18 cellular contexts compared by ENCODE assay signal in the genomic region with DNA sequence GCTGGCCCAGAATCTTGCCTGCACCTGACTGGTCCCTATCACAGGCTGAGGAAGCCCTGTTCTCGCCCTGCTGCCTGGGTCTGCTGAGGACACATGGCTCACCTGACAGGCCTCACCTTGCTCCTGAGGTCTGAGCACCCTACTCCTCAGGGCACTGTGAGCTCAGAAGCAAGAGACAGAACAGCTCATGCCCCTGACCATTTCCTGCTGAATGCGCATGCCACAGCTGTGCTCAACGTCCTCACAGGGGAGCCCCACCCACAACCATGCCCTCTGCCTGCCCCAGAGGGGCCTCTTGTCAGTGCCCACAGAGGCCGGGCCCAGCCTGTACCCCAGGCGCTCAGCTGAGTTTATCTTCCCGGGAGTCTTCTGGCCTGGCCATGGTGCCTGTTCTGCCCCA. TPM values are rescaled to one million over a fixed set of nuclear protein-coding genes. Genes with fewer than 3 reads are reported as not detected.
DNase-seq lines count a peak whose midpoint lies in the region; ATAC-seq and TF ChIP-seq lines count a peak whose summit lies in the region.
"Had no signal": no experiment of that assay in that cellular context is flagged by ENCODE, and none has a peak within 500 bp of the region (broad histone marks: within the 10 kb centered on the region; RNA-seq: fewer than 3 reads in every experiment).

No MANE protein-coding gene starts in this region.

- CTCF ChIA-PET in activated CD4-positive, alpha-beta T cell treated with anti-CD3 and anti-CD28 coated beads for 36 hours (lab: Charles Lee) = interaction anchor here (0.8 kb wide), 1 partner anchor 38 kb away, joined by 3 read pairs; no protein-coding TSS in a partner anchor

- no peaks in the 10 kb centered on the region for H3K9me3 ChIP-seq in spleen
- no peaks in the 10 kb centered on the region for H3K9me3 ChIP-seq in MG63
- H3K9me3 ChIP-seq: ascending aorta, sigmoid colon had no signal

- peak; percentile 44 for DNase-seq in activated CD4-positive, alpha-beta T cell treated with anti-CD3 and anti-CD28 coated beads for 36 hours
- DNase-seq in activated CD4-positive, alpha-beta T cell treated with anti-CD3 and anti-CD28 coated beads for 48 hours = no peak
- DNase-seq in NOMO-1 (lab: John Stamatoyannopoulos, UW; ENCODE audit: unreplicated experiment in 2 of 2) (peak; percentile 49 to 69), epithelial cell of prostate (ENCODE audit: low read depth, low spot score) (no peak), spleen (peak; percentile 88), MG63 (no peak), NCI-H2196 (lab: John Stamatoyannopoulos, UW; ENCODE audit: unreplicated experiment) (no peak), NCI-H1417 treated with DMSO at 0.1 percent for 48 hours (lab: John Stamatoyannopoulos, UW) (no peak)
- DNase-seq: 8988T; activated CD4-positive, alpha-beta T cell treated with anti-CD3 and anti-CD28 coated beads, Interleukin-2, amount 50 U/mL, for 4 hours; dermis blood vessel endothelial cell; left ventricle myocardium superior; NCI-H1436 treated with DMSO at 0.1 percent for 48 hours; NCI-H510A; sigmoid colon had no signal

- no peaks in the 10 kb centered on the region for H3K36me3 ChIP-seq in spleen
- peaks cover 4% of the 10 kb centered on the region; the same call in 1 of the 2 replicates for H3K36me3 ChIP-seq in MG63
- H3K36me3 ChIP-seq: ascending aorta, neural progenitor cell, sigmoid colon had no signal

- peaks cover 29% of the 10 kb centered on the region for H3K4me1 Mint-ChIP-seq in activated CD4-positive, alpha-beta T cell treated with anti-CD3 and anti-CD28 coated beads for 36 hours

- intact Hi-C loops in activated CD4-positive, alpha-beta T cell treated with anti-CD3 and anti-CD28 coated beads for 36 hours (cut with DNase I, micrococcal nuclease) = no loop called here
- intact Hi-C loops in spleen (cut with DNase I; ENCODE audit: low total_unique reads) = no loop called here

- POLR2A ChIA-PET in activated CD4-positive, alpha-beta T cell treated with anti-CD3 and anti-CD28 coated beads for 36 hours (lab: Charles Lee) = no interaction called here

- ATAC-seq in activated CD4-positive, alpha-beta T cell treated with anti-CD3 and anti-CD28 coated beads for 36 hours = peak; percentile 21
- ATAC-seq: left ventricle myocardium superior; stimulated activated effector memory CD8-positive, alpha-beta T cell treated with anti-CD3 and anti-CD28 coated beads, Interleukin-12 subunit alpha, Interleukin-12 subunit beta, amount 100 ng/mL, for 72 hours had no signal

- peak overlapping the region; percentile 59 for H3K27ac Mint-ChIP-seq in activated CD4-positive, alpha-beta T cell treated with anti-CD3 and anti-CD28 coated beads for 36 hours
- H3K27ac Mint-ChIP-seq: neural progenitor cell; stimulated activated effector memory CD8-positive, alpha-beta T cell treated with anti-CD3 and anti-CD28 coated beads, Interleukin-12 subunit alpha, Interleukin-12 subunit beta, amount 100 ng/mL, for 72 hours had no signal

- no peak for TF ChIP-seq CTCF in spleen (IDR thresholded peaks at IDR 0.05 in 8 of 11, conservative IDR thresholded peaks at IDR 0.05 in 3 of 11)

- H3K36me3 Mint-ChIP-seq in activated CD4-positive, alpha-beta T cell treated with anti-CD3 and anti-CD28 coated beads for 36 hours (ENCODE audit: low read depth) = peaks cover 2% of the 10 kb centered on the region
- H3K36me3 Mint-ChIP-seq: neural progenitor cell had no signal

- 19 to 53% (median 32%) methylated on average over 5 to 6 of the region's 6 CpGs for WGBS in spleen, 5 donors

- H3K4me1 ChIP-seq in spleen = peaks cover 12 to 90% (median 58%) of the 10 kb centered on the region in 6 donors

- no peak overlapping the region for H3K4me3 Mint-ChIP-seq in activated CD4-positive, alpha-beta T cell treated with anti-CD3 and anti-CD28 coated beads for 36 hours
- H3K4me3 Mint-ChIP-seq: neural progenitor cell; stimulated activated effector memory CD8-positive, alpha-beta T cell treated with anti-CD3 and anti-CD28 coated beads, Interleukin-12 subunit alpha, Interleukin-12 subunit beta, amount 100 ng/mL, for 72 hours had no signal

- H3K27me3 Mint-ChIP-seq in activated CD4-positive, alpha-beta T cell treated with anti-CD3 and anti-CD28 coated beads for 36 hours = no peaks in the 10 kb centered on the region

- H3K27ac ChIP-seq in epithelial cell of prostate (peak overlapping the region; percentile 71), spleen (peak overlapping the region in 7 of 8 donors; percentile 24 to 96 (median 82))
- H3K27ac ChIP-seq: ascending aorta, neural progenitor cell, sigmoid colon had no signal

- H3K9me3 Mint-ChIP-seq in activated CD4-positive, alpha-beta T cell treated with anti-CD3 and anti-CD28 coated beads for 36 hours (ENCODE audit: low read depth) = no peaks in the 10 kb centered on the region
- H3K9me3 Mint-ChIP-seq: neural progenitor cell; stimulated activated effector memory CD8-positive, alpha-beta T cell treated with anti-CD3 and anti-CD28 coated beads, Interleukin-12 subunit alpha, Interleukin-12 subunit beta, amount 100 ng/mL, for 72 hours had no signal

- H3K27me3 ChIP-seq in spleen (replicated peaks in 1 of 7) (peaks cover 0 to 10% (median 0%) of the 10 kb centered on the region in 7 donors), MG63 (no peaks in the 10 kb centered on the region)
- H3K27me3 ChIP-seq: ascending aorta, sigmoid colon had no signal

- no peak for TF ChIP-seq POLR2A in spleen (IDR thresholded peaks at IDR 0.05)

- H3K4me3 ChIP-seq in spleen (peak overlapping the region in 1 of 8 donors; percentile 44), MG63 (no peak overlapping the region)
- H3K4me3 ChIP-seq: ascending aorta, neural progenitor cell, sigmoid colon had no signal

RNA-seq across cellular contexts. Expression of gene TSPO, which starts 2.8 kb away (rescaled TPM):
- total RNA-seq in activated CD4-positive, alpha-beta T cell treated with anti-CD3 and anti-CD28 coated beads for 36 hours = 100 to 1,000 TPM in 1 of 2 experiments, 10 to 100 TPM in 1; 61.7 to 114 TPM
- total RNA-seq in spleen = 100 to 1,000 TPM in 6 of 7 donors, 10 to 100 TPM in 1; 90.1 to 596 (median 199) TPM
- 100 to 1,000 TPM; 115 to 182 (median 122) TPM for polyA plus RNA-seq in spleen
- total RNA-seq in MG63 (2014; rRNA removed; shearing (Covaris generic); ENCODE audit: low replicate concordance) = 465 and 558 TPM in 2 replicates

RNA-seq across cellular contexts. Expression of gene MCAT, which starts 5.4 kb away (rescaled TPM):
- total RNA-seq in activated CD4-positive, alpha-beta T cell treated with anti-CD3 and anti-CD28 coated beads for 36 hours = 10 to 100 TPM; 13.8 to 16.9 TPM
- 10 to 100 TPM in 5 of 7 donors, 1 to 10 TPM in 2; 8.3 to 25.3 (median 11.3) TPM for total RNA-seq in spleen
- 10 to 100 TPM in 2 of 3 donors, 1 to 10 TPM in 1; 7.6 to 13.0 (median 11.7) TPM for polyA plus RNA-seq in spleen
- 7.9 and 19.0 TPM in 2 replicates for total RNA-seq in MG63 (2014; rRNA removed; shearing (Covaris generic); ENCODE audit: low replicate concordance)

RNA-seq across cellular contexts. Expression of gene BIK, which starts 38.0 kb away (rescaled TPM):
- total RNA-seq in activated CD4-positive, alpha-beta T cell treated with anti-CD3 and anti-CD28 coated beads for 36 hours = 1 to 10 TPM; 1.4 to 1.9 TPM
- total RNA-seq in spleen = 1 to 10 TPM; 1.1 to 6.8 (median 2.5) TPM
- polyA plus RNA-seq in spleen = 10 to 100 TPM in 1 of 3 donors, 1 to 10 TPM in 2; 2.0 to 14.2 (median 2.1) TPM
- total RNA-seq in MG63 (2014; rRNA removed; shearing (Covaris generic); ENCODE audit: low replicate concordance) = 0.10 TPM in 1 of 2 replicates, not detected in the other
- total RNA-seq: ascending aorta, left ventricle myocardium superior, sigmoid colon had no signal

RNA-seq across cellular contexts. Expression of gene TTLL12, which starts 38.4 kb away (rescaled TPM):
- 10 to 100 TPM; 75.8 to 85.2 TPM for total RNA-seq in activated CD4-positive, alpha-beta T cell treated with anti-CD3 and anti-CD28 coated beads for 36 hours
- 10 to 100 TPM; 16.6 to 21.6 (median 19.9) TPM for total RNA-seq in spleen
- polyA plus RNA-seq in spleen = 10 to 100 TPM in 2 of 3 donors, 1 to 10 TPM in 1; 8.7 to 19.3 (median 11.3) TPM
- 50.6 and 61.7 TPM in 2 replicates for total RNA-seq in MG63 (2014; rRNA removed; shearing (Covaris generic); ENCODE audit: low replicate concordance)

RNA-seq across cellular contexts. Expression of gene TTLL1, which starts 59.4 kb away (rescaled TPM):
- total RNA-seq in activated CD4-positive, alpha-beta T cell treated with anti-CD3 and anti-CD28 coated beads for 36 hours = 1 to 10 TPM; 5.7 to 6.6 TPM
- total RNA-seq in spleen = 1 to 10 TPM; 2.9 to 5.6 (median 3.7) TPM
- 1 to 10 TPM; 2.8 to 4.0 (median 3.5) TPM for polyA plus RNA-seq in spleen
- total RNA-seq in MG63 (2014; rRNA removed; shearing (Covaris generic); ENCODE audit: low replicate concordance) = 4.9 and 9.2 TPM in 2 replicates

Comparison
In these comparisons a context has a peak if more than half of its experiments do, and no peak if none do; other contexts are left out.
1. DNase-seq: peak in activated CD4-positive, alpha-beta T cell treated with anti-CD3 and anti-CD28 coated beads for 36 hours (single experiment), NOMO-1 (2 of 2) and spleen (single experiment); none in activated CD4-positive, alpha-beta T cell treated with anti-CD3 and anti-CD28 coated beads for 48 hours (single experiment), epithelial cell of prostate (single experiment), MG63 (single experiment), NCI-H2196 (single experiment) and NCI-H1417 treated with DMSO at 0.1 percent for 48 hours (single experiment).